14 cellular contexts compared by ENCODE assay signal in genomic region chr18:63259581-63259830, GRCh38.
DNase-seq lines count a peak whose midpoint lies in the region; ATAC-seq lines count a peak whose summit lies in the region.
"Had no signal": no experiment of that assay in that cellular context is flagged by ENCODE, and none has a peak within 500 bp of the region (broad histone marks: within the 10 kb centered on the region; RNA-seq: fewer than 3 reads in every experiment).

No MANE protein-coding gene starts in this region.

- peaks cover 77% of the 10 kb centered on the region for H3K36me3 Mint-ChIP-seq in activated CD8-positive, alpha-beta memory T cell treated with anti-CD3 and anti-CD28 coated beads, Interleukin-2, amount 10 ng/mL, durations not matched to agents 7 days and 5 days
- peaks cover 69% of the 10 kb centered on the region for H3K36me3 Mint-ChIP-seq in activated naive CD8-positive, alpha-beta T cell treated with anti-CD3 and anti-CD28 coated beads for 36 hours

- no peak for ATAC-seq in activated CD8-positive, alpha-beta memory T cell treated with anti-CD3 and anti-CD28 coated beads, Interleukin-2, amount 10 ng/mL, durations not matched to agents 7 days and 5 days
- no peak for ATAC-seq in GM21381 (IDR thresholded peaks at IDR 0.05; ENCODE audit: unreplicated experiment)
- ATAC-seq in HG03378 (IDR thresholded peaks at IDR 0.05; ENCODE audit: unreplicated experiment): no peak

- no peaks in the 10 kb centered on the region for H3K36me3 ChIP-seq in muscle layer of duodenum (ENCODE audit: control insufficient read depth in 1 of 2, insufficient read depth in 2 of 2, low read length in 2 of 2)

- no peak overlapping the region for H3K4me3 Mint-ChIP-seq in activated CD8-positive, alpha-beta memory T cell treated with anti-CD3 and anti-CD28 coated beads, Interleukin-2, amount 10 ng/mL, durations not matched to agents 7 days and 5 days
- no peak overlapping the region for H3K4me3 Mint-ChIP-seq in activated naive CD8-positive, alpha-beta T cell treated with anti-CD3 and anti-CD28 coated beads for 36 hours
- H3K4me3 Mint-ChIP-seq: activated CD4-positive, alpha-beta T cell treated with anti-CD3 and anti-CD28 coated beads, Interleukin-2, amount 10 ng/mL, durations not matched to agents 7 days and 5 days; endodermal cell had no signal

- no peaks in the 10 kb centered on the region for H3K9me3 ChIP-seq in muscle layer of duodenum (ENCODE audit: control insufficient read depth in 1 of 2, low read length in 2 of 2)

- peaks cover 72% of the 10 kb centered on the region for H3K4me1 Mint-ChIP-seq in activated CD8-positive, alpha-beta memory T cell treated with anti-CD3 and anti-CD28 coated beads, Interleukin-2, amount 10 ng/mL, durations not matched to agents 7 days and 5 days
- peaks cover 67% of the 10 kb centered on the region for H3K4me1 Mint-ChIP-seq in activated naive CD8-positive, alpha-beta T cell treated with anti-CD3 and anti-CD28 coated beads for 36 hours
- H3K4me1 Mint-ChIP-seq: endodermal cell had no signal

- H3K27ac ChIP-seq in muscle layer of duodenum (ENCODE audit: low read length) (peak overlapping the region; percentile 5), temporal lobe (ENCODE audit: low read depth, low read length) (peak overlapping the region; percentile 90)
- H3K27ac ChIP-seq: C4-2B, KMS-11 had no signal

- no peaks in the 10 kb centered on the region for H3K9me3 Mint-ChIP-seq in activated CD8-positive, alpha-beta memory T cell treated with anti-CD3 and anti-CD28 coated beads, Interleukin-2, amount 10 ng/mL, durations not matched to agents 7 days and 5 days (ENCODE audit: low read depth)
- peaks cover 11% of the 10 kb centered on the region for H3K9me3 Mint-ChIP-seq in activated naive CD8-positive, alpha-beta T cell treated with anti-CD3 and anti-CD28 coated beads for 36 hours
- H3K9me3 Mint-ChIP-seq: endodermal cell had no signal

- no peaks in the 10 kb centered on the region for H3K27me3 ChIP-seq in muscle layer of duodenum (ENCODE audit: low read depth, low read length)

- H3K27me3 Mint-ChIP-seq in activated CD8-positive, alpha-beta memory T cell treated with anti-CD3 and anti-CD28 coated beads, Interleukin-2, amount 10 ng/mL, durations not matched to agents 7 days and 5 days: no peaks in the 10 kb centered on the region
- no peaks in the 10 kb centered on the region for H3K27me3 Mint-ChIP-seq in activated naive CD8-positive, alpha-beta T cell treated with anti-CD3 and anti-CD28 coated beads for 36 hours
- H3K27me3 Mint-ChIP-seq: activated CD4-positive, alpha-beta T cell treated with anti-CD3 and anti-CD28 coated beads, Interleukin-2, amount 10 ng/mL, durations not matched to agents 7 days and 5 days had no signal

- DNase-seq in activated CD8-positive, alpha-beta memory T cell treated with anti-CD3 and anti-CD28 coated beads, Interleukin-2, amount 10 ng/mL, durations not matched to agents 7 days and 5 days: no peak
- DNase-seq in activated CD8-positive, alpha-beta memory T cell treated with anti-CD3 and anti-CD28 coated beads for 24 hours: no peak
- no peak for DNase-seq in activated naive CD8-positive, alpha-beta T cell treated with anti-CD3 and anti-CD28 coated beads for 36 hours
- DNase-seq in NCI-H1694 treated with DMSO at 0.1 percent for 48 hours (lab: John Stamatoyannopoulos, UW): no peak
- DNase-seq: activated CD4-positive, alpha-beta T cell treated with anti-CD3 and anti-CD28 coated beads, Interleukin-2, amount 10 ng/mL, durations not matched to agents 7 days and 5 days; cerebellar nuclear complex; endodermal cell; kidney glomerular epithelial cell had no signal

- peak overlapping the region; percentile 14 for H3K27ac Mint-ChIP-seq in activated CD8-positive, alpha-beta memory T cell treated with anti-CD3 and anti-CD28 coated beads, Interleukin-2, amount 10 ng/mL, durations not matched to agents 7 days and 5 days
- peak overlapping the region; percentile 65 for H3K27ac Mint-ChIP-seq in activated naive CD8-positive, alpha-beta T cell treated with anti-CD3 and anti-CD28 coated beads for 36 hours
- H3K27ac Mint-ChIP-seq: activated CD4-positive, alpha-beta T cell treated with anti-CD3 and anti-CD28 coated beads, Interleukin-2, amount 10 ng/mL, durations not matched to agents 7 days and 5 days; endodermal cell had no signal

- peaks cover 0 to 24% of the 10 kb centered on the region in 2 donors for H3K4me1 ChIP-seq in muscle layer of duodenum (ENCODE audit: control insufficient read depth in 1 of 2, insufficient read depth in 2 of 2, low read length in 2 of 2)

- no peak overlapping the region for H3K4me3 ChIP-seq in muscle layer of duodenum (ENCODE audit: low read depth in 1 of 2, low read length in 2 of 2)

- CTCF ChIA-PET in activated CD8-positive, alpha-beta memory T cell treated with anti-CD3 and anti-CD28 coated beads, Interleukin-2, amount 10 ng/mL, durations not matched to agents 7 days and 5 days (lab: Charles Lee): interaction anchor here (1.4 to 1.6 kb wide), 2 partner anchors 22 to 33 kb away, joined by 3 to 4 read pairs; no protein-coding TSS in a partner anchor
